Comparison of ENCODE assay signal across 8 cellular contexts in the genomic region with DNA sequence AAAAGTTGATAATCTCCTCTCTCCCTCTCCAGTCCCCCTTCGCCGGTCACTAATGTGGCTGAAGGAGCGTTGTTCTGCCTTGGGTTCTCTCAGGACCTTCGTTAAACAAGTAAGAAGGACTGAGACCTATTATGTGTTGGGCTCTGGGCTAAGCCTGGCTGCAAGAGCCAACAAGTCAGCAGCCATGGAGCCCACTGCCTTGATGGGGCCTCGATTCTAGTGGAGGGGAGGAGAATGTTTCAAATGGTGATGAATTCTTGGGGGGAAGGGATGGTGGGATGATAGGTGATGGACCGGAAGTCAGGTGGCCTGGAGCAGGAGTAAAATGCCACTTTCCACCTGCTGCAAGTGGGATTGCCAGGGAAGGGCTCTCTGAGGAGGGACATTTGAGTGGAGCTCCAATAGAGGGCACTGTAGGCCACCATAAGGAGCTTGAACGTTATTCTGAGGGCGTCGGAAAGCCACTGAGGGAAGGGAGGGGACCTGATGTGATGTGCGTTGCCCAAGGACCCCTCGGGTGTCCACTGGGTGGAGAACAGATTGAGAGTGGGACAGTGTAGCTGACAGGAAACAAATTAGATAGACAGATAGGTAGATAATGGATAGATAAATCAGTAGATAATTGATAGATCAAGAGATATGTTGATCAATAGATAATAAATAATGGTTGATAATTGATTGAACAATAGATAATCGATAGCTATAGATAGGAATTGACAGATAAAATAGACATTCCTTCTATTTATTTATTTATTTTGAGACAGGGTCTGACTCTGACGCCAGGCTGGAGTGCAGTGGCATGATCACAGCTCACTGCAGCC. TPM values are rescaled to one million over a fixed set of nuclear protein-coding genes. Genes with fewer than 3 reads are reported as not detected.
DNase-seq lines count a peak whose midpoint lies in the region; ATAC-seq, FAIRE-seq and TF ChIP-seq lines count a peak whose summit lies in the region.
"Had no signal": no experiment of that assay in that cellular context is flagged by ENCODE, and none has a peak within 500 bp of the region (broad histone marks: within the 10 kb centered on the region; RNA-seq: fewer than 3 reads in every experiment).

No MANE protein-coding gene starts in this region.

- H3K4me2 ChIP-seq in DOHH2 (ENCODE audit: low read length) = no peak overlapping the region
- no peak overlapping the region for H3K4me2 ChIP-seq in Karpas-422 (ENCODE audit: low read depth, low read length, poor library complexity, severe bottlenecking)
- no peak overlapping the region for H3K4me2 ChIP-seq in PC-9

- H3K4me1 ChIP-seq in DOHH2 (ENCODE audit: control insufficient read depth, low read length) (peaks cover 10% of the 10 kb centered on the region), Karpas-422 (ENCODE audit: low read length) (peaks cover 4% of the 10 kb centered on the region), PC-9 (replicated peaks; ENCODE audit: insufficient read depth) (no peaks in the 10 kb centered on the region), left lung (peaks cover 3 to 8% of the 10 kb centered on the region in 2 donors)

- POLR2A ChIA-PET in PC-9 (lab: Charles Lee; ENCODE audit: unreplicated experiment) = interaction anchor here (0.7 kb wide), 1 partner anchor 215 kb away, joined by 4 read pairs; no protein-coding TSS in a partner anchor

- intact Hi-C loops in PC-9 (cut with micrococcal nuclease; ENCODE audit: unreplicated experiment) (loop anchor here (1.0 kb wide), 1 partner anchor 242 kb away; no protein-coding TSS in a partner anchor), left lung (cut with DNase I) (loop anchor here in 1 of 2 donors (5.0 kb wide), 1 partner anchor 120 kb away; no protein-coding TSS in a partner anchor)

- ATAC-seq in left lung = peak; percentile 76

- DNase-seq in Karpas-422 = peak; percentile 78
- DNase-seq in PC-9 = peak in 1 of 2 experiments; percentile 42
- DNase-seq in bronchial epithelial cell (ENCODE audit: low read depth) = peak; percentile 51
- DNase-seq in left lung = no peak
- DNase-seq in effector CD8-positive, alpha-beta T cell (lab: John Stamatoyannopoulos, UW) = no peak
- DNase-seq in foreskin melanocyte = no peak

- no TSS peak for BruUV-seq in PC-9 (replicated peaks; lab: Mats Ljungman, UMichigan)

- H3K4me3 ChIP-seq in DOHH2 (ENCODE audit: low read length) (no peak overlapping the region), Karpas-422 (ENCODE audit: low read length) (no peak overlapping the region), PC-9 (no peak overlapping the region), bronchial epithelial cell (ENCODE audit: low read depth, low read length) (no peak overlapping the region), left lung (no peak overlapping the region)

- H4K20me1 ChIP-seq in DOHH2 (ENCODE audit: control insufficient read depth, insufficient read depth, low read depth, low read length) = no peaks in the 10 kb centered on the region
- no peaks in the 10 kb centered on the region for H4K20me1 ChIP-seq in Karpas-422 (ENCODE audit: insufficient read depth, low read depth, low read length)
- H4K20me1 ChIP-seq in PC-9 (ENCODE audit: insufficient read depth) = no peaks in the 10 kb centered on the region

- no peak for FAIRE-seq in bronchial epithelial cell (lab: Jason Lieb, UNC)
- FAIRE-seq: TTC549 had no signal

- TF ChIP-seq CTCF in DOHH2 (IDR thresholded peaks at IDR 0.05; ENCODE audit: low read depth, low read length, poor library complexity, severe bottlenecking) (peak; percentile 80), PC-9 (conservative IDR thresholded peaks at IDR 0.05) (peak; percentile 75), bronchial epithelial cell (IDR thresholded peaks at IDR 0.05; ENCODE audit: insufficient read depth, low read length, severe bottlenecking) (peak; percentile 83), left lung (IDR thresholded peaks at IDR 0.05) (peak; percentile 30 to 40)

- H3K36me3 ChIP-seq in DOHH2 (ENCODE audit: control insufficient read depth, low read length) = no peaks in the 10 kb centered on the region
- no peaks in the 10 kb centered on the region for H3K36me3 ChIP-seq in Karpas-422 (ENCODE audit: insufficient read depth, low read length)
- H3K36me3 ChIP-seq in PC-9 (ENCODE audit: low read depth) = no peaks in the 10 kb centered on the region
- no peaks in the 10 kb centered on the region for H3K36me3 ChIP-seq in bronchial epithelial cell (ENCODE audit: control insufficient read depth, insufficient read depth, low read length)
- H3K36me3 ChIP-seq in left lung = no peaks in the 10 kb centered on the region

- H3K79me2 ChIP-seq in DOHH2 (ENCODE audit: control insufficient read depth, low read length) (no peaks in the 10 kb centered on the region), Karpas-422 (ENCODE audit: low read length) (no peaks in the 10 kb centered on the region), PC-9 (ENCODE audit: low read depth) (no peaks in the 10 kb centered on the region)

- H3K27me3 ChIP-seq in DOHH2 (ENCODE audit: control insufficient read depth, low read length) = no peaks in the 10 kb centered on the region; the same call in 1 of the 2 replicates
- no peaks in the 10 kb centered on the region for H3K27me3 ChIP-seq in Karpas-422 (ENCODE audit: low read length)
- H3K27me3 ChIP-seq in PC-9 (ENCODE audit: insufficient read depth, low read depth) = no peaks in the 10 kb centered on the region
- H3K27me3 ChIP-seq in bronchial epithelial cell (ENCODE audit: control insufficient read depth, insufficient read depth, low read length) = peaks cover 5% of the 10 kb centered on the region
- peaks cover 0 to 19% of the 10 kb centered on the region in 2 donors for H3K27me3 ChIP-seq in left lung

- H3K9ac ChIP-seq in Karpas-422 (ENCODE audit: low read length) = no peak overlapping the region

- CTCF ChIA-PET in PC-9 (lab: Charles Lee) = interaction anchor here (0.6 to 1.8 kb wide), 8 partner anchors 10 to 818 kb away, joined by 3 to 6 read pairs (median 4); no protein-coding TSS in a partner anchor

- H3K27ac ChIP-seq in DOHH2 (ENCODE audit: low read depth, low read length) = no peak overlapping the region
- H3K27ac ChIP-seq in Karpas-422 (ENCODE audit: low read length) = no peak overlapping the region
- no peak overlapping the region for H3K27ac ChIP-seq in PC-9
- H3K27ac ChIP-seq in left lung = no peak overlapping the region

- H3K9me2 ChIP-seq in DOHH2 (replicated peaks; ENCODE audit: control insufficient read depth, low read length) (no peaks in the 10 kb centered on the region), Karpas-422 (replicated peaks; ENCODE audit: insufficient read depth, low read length) (no peaks in the 10 kb centered on the region), PC-9 (ENCODE audit: insufficient read depth) (no peaks in the 10 kb centered on the region)

- no peak overlapping the region for H2AFZ ChIP-seq in Karpas-422 (ENCODE audit: low read length)
- H2AFZ ChIP-seq in PC-9 = no peak overlapping the region

- H3F3A ChIP-seq in DOHH2 (ENCODE audit: control insufficient read depth, insufficient read depth) (0 out of 2 replicates have a peak, but pooled peaks cover 2% of the 10 kb centered on the region), PC-9 (ENCODE audit: insufficient read depth, low read depth) (no peaks in the 10 kb centered on the region; the same call in 1 of the 2 replicates)

- H3K9me3 ChIP-seq in DOHH2 (ENCODE audit: control insufficient read depth, insufficient read depth, low read length) (no peaks in the 10 kb centered on the region), Karpas-422 (ENCODE audit: low read length) (no peaks in the 10 kb centered on the region), PC-9 (ENCODE audit: insufficient read depth, low read depth) (no peaks in the 10 kb centered on the region), left lung (no peaks in the 10 kb centered on the region)

RNA-seq across cellular contexts. Expression of a gene that starts 18.3 kb away (rescaled TPM):
- not detected in 2 replicates for total RNA-seq in Karpas-422 (2014; rRNA removed; shearing (Covaris generic); ENCODE audit: low replicate concordance)
- total RNA-seq in PC-9 (2021) (not detected in 2 replicates), bronchial epithelial cell (not detected in 2 replicates), left lung (1 to 10 TPM; 2.1 to 2.7 TPM)

Comparison
In these comparisons a context has a peak if more than half of its experiments do, and no peak if none do; other contexts are left out.
1. DNase-seq: peak in Karpas-422 (single experiment) and bronchial epithelial cell (single experiment); none in left lung (0 of 2), effector CD8-positive, alpha-beta T cell (single experiment) and foreskin melanocyte (single experiment).
2. Peak in every context shown above with its lines, with median percentiles within 50 percentile points of each other: CTCF ChIP-seq.